In the genomic region with DNA sequence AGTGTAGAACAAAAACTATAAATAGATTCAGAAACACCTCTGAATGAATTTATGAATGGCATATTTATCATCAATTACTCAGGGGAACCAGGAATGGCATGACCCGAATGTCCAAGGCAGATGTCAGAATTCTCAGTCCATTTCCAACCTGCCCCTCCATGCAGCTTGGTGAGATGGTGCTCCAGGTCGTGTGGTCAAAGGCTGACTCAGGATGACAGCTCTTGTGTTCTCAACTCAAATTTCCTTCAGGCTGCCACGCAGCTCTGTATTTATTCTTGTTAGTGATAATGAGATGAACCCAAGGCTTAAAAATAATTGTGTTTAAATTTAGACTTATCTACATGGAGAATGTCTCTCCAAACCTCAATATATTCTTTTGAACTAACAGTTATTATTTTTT, we compare ENCODE assay signal across 22 cellular contexts.
"Had no signal": no experiment of that assay in that cellular context is flagged by ENCODE, and none has a peak within 500 bp of the region (broad histone marks: within the 10 kb centered on the region; RNA-seq: fewer than 3 reads in every experiment).

No MANE protein-coding gene starts in this region.

- ATAC-seq: activated CD8-positive, alpha-beta memory T cell treated with anti-CD3 and anti-CD28 coated beads, Interleukin-2, amount 10 ng/mL, durations not matched to agents 7 days and 5 days; activated CD8-positive, alpha-beta T cell treated with anti-CD3 and anti-CD28 coated beads, Interleukin-2, amount 10 ng/mL, durations not matched to agents 7 days and 5 days; WTC11 had no signal

- DNase-seq: activated CD4-positive, alpha-beta T cell treated with anti-CD3 and anti-CD28 coated beads for 48 hours; activated CD4-positive, alpha-beta T cell treated with anti-CD3 and anti-CD28 coated beads, Interleukin-2, amount 50 U/mL, for 4 hours; activated CD4-positive, CD25-positive, alpha-beta regulatory T cell treated with anti-CD3 and anti-CD28 coated beads, Interleukin-2, amount 50 U/mL, for 72 hours; activated CD8-positive, alpha-beta memory T cell treated with anti-CD3 and anti-CD28 coated beads, Interleukin-2, amount 10 ng/mL, durations not matched to agents 7 days and 5 days; activated CD8-positive, alpha-beta T cell treated with anti-CD3 and anti-CD28 coated beads, Interleukin-2, amount 10 ng/mL, durations not matched to agents 7 days and 5 days; activated effector memory CD4-positive, alpha-beta T cell treated with Interleukin-2 at 50 U/mL for 16 hours; activated naive CD4-positive, alpha-beta T cell; activated T-cell treated with anti-CD3 and anti-CD28 coated beads, Interleukin-2, amount 50 U/mL, for 24 hours; aorta; central memory CD4-positive, alpha-beta T cell; MM.1S; NCI-H1105; NCI-H1436; NCI-H1694 treated with DMSO at 0.1 percent for 48 hours; NCI-H2029 treated with DMSO at 0.1 percent for 48 hours; NCI-H510A treated with DMSO at 0.1 percent for 48 hours; NCI-H69; NK-92 treated with Interleukin-12 subunit alpha and Interleukin-12 subunit beta, amount 100 ng/mL, for 24 hours; OCI-M1; Peyer's patch; SHP77 treated with DMSO at 0.1 percent for 48 hours had no signal
